Comparison of ENCODE assay signal across 1 cellular context in genomic region chr11:43825217-43825816, GRCh38.
TF ChIP-seq lines count a peak whose summit lies in the region.

No MANE protein-coding gene starts in this region.

TF ChIP-seq in H1, 55 proteins besides CTCF, POLR2A, EP300 and RAD21 (continued from another document):
- TF ChIP-seq EZH2 (IDR thresholded peaks at IDR 0.05; ENCODE audit: low read depth, low read length, severe bottlenecking) (no peak), SP4 (IDR thresholded peaks at IDR 0.05; ENCODE audit: low read length) (no peak), CHD7 (IDR thresholded peaks at IDR 0.05; ENCODE audit: insufficient replicate concordance, low read length) (no peak), TBP (IDR thresholded peaks at IDR 0.05; ENCODE audit: low read depth, low read length) (no peak), SRF (IDR thresholded peaks at IDR 0.05; ENCODE audit: low read depth, low read length) (no peak), MAFK (IDR thresholded peaks at IDR 0.05; ENCODE audit: low read depth, low read length) (no peak), NRF1 (IDR thresholded peaks at IDR 0.05; ENCODE audit: low read depth, low read length) (no peak), SIX5 (IDR thresholded peaks at IDR 0.05; ENCODE audit: low read depth, low read length) (no peak), EGR1 (IDR thresholded peaks at IDR 0.05; ENCODE audit: borderline replicate concordance, low read depth, low read length) (no peak), CHD1 (IDR thresholded peaks at IDR 0.05; ENCODE audit: low read depth, low read length) (no peak), CBX5 (IDR thresholded peaks at IDR 0.05; ENCODE audit: low read depth, low read length) (no peak)
